17 cellular contexts compared by ENCODE assay signal in the genomic region with DNA sequence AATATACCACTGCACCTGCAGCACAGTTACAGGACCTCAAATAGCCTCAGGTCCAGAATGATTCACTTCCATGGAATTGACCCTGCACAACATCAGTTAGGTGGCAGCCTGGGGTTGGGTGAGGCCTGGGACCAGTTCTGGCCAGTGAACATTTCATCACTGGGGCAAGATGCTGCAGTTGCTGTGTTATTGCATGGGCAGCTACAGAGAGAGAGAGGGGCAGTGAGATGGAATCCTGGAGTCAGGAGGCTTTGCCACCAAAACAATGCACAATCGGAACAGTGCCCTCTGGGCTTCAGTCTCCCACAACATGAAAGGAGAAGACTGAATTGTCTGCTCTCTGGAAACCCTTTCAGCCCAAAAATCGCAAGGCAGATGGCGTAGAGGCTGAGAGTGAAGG. TPM values are rescaled to one million over a fixed set of nuclear protein-coding genes. Genes with fewer than 3 reads are reported as not detected.
DNase-seq lines count a peak whose midpoint lies in the region; ATAC-seq and TF ChIP-seq lines count a peak whose summit lies in the region.
"Had no signal": no experiment of that assay in that cellular context is flagged by ENCODE, and none has a peak within 500 bp of the region (broad histone marks: within the 10 kb centered on the region; RNA-seq: fewer than 3 reads in every experiment).

No MANE protein-coding gene starts in this region.

- H3K27ac ChIP-seq in cingulate gyrus (ENCODE audit: low read depth, low read length), result peak overlapping the region; percentile 51
- H3K27ac ChIP-seq: gastroesophageal sphincter, parathyroid adenoma, SJCRH30, spleen, suprapubic skin had no signal

- in situ Hi-C loops in HAP-1 (cut with MboI; ENCODE audit: low sequenced_read_pairs), result no loop called here

- no peaks in the 10 kb centered on the region for H3K27me3 ChIP-seq in HAP-1 (ENCODE audit: low read depth)
- H3K27me3 ChIP-seq: gastroesophageal sphincter, SJCRH30, spleen, suprapubic skin had no signal

- H3K36me3 ChIP-seq in HAP-1 (replicated peaks), result no peaks in the 10 kb centered on the region
- H3K36me3 ChIP-seq: gastroesophageal sphincter, SJCRH30, spleen, suprapubic skin had no signal

- DNase-seq in AG10803 (ENCODE audit: low read depth), result peak; percentile 40
- peak; percentile 93 for DNase-seq in M059J (ENCODE audit: low read depth)
- DNase-seq in medulla oblongata (ENCODE audit: extremely low spot score), result peak; percentile 77
- no peak for DNase-seq in HAP-1 (ENCODE audit: low spot score in 2 of 2)
- no peak for DNase-seq in activated CD4-positive, alpha-beta T cell treated with anti-CD3 and anti-CD28 coated beads, Interleukin-2, amount 50 U/mL, for 48 hours
- DNase-seq: activated CD4-positive, alpha-beta T cell treated with anti-CD3 and anti-CD28 coated beads, Interleukin-2, amount 10 ng/mL, durations not matched to agents 7 days and 5 days; activated naive CD8-positive, alpha-beta T cell treated with anti-CD3 and anti-CD28 coated beads for 36 hours; activated T-cell treated with anti-CD3 and anti-CD28 coated beads, Interleukin-2, amount 50 U/mL, for 24 hours; effector memory CD8-positive, alpha-beta T cell; SJCRH30; spleen had no signal

- H3K9me3 ChIP-seq in HAP-1, result no peaks in the 10 kb centered on the region
- H3K9me3 ChIP-seq: gastroesophageal sphincter, SJCRH30, spleen, suprapubic skin had no signal

- no peak overlapping the region for H3K4me3 ChIP-seq in AG10803 (ENCODE audit: low read length)
- H3K4me3 ChIP-seq in HAP-1, result no peak overlapping the region
- H3K4me3 ChIP-seq: gastroesophageal sphincter, SJCRH30, spleen, suprapubic skin had no signal

- H3K4me1 ChIP-seq in HAP-1, result no peaks in the 10 kb centered on the region
- H3K4me1 ChIP-seq: gastroesophageal sphincter, parathyroid adenoma, SJCRH30, spleen had no signal

- ATAC-seq in HG02588 (IDR thresholded peaks at IDR 0.05; ENCODE audit: unreplicated experiment) (no peak), HG02852 (IDR thresholded peaks at IDR 0.05; ENCODE audit: unreplicated experiment) (no peak)
- ATAC-seq: effector memory CD8-positive, alpha-beta T cell; gastroesophageal sphincter had no signal

- no peak; the same call in 1 of the 2 replicates for TF ChIP-seq CTCF in AG10803 (conservative IDR thresholded peaks at IDR 0.05; ENCODE audit: low read length)

RNA-seq across cellular contexts. Expression of gene SH3TC2, which starts 51.8 kb away (rescaled TPM):
- 2.4 and 7.2 TPM in 2 replicates for total RNA-seq in M059J (2014; rRNA removed; shearing (Covaris generic))
- total RNA-seq: activated CD4-positive, alpha-beta T cell treated with anti-CD3 and anti-CD28 coated beads, Interleukin-2, amount 10 ng/mL, durations not matched to agents 7 days and 5 days; activated naive CD8-positive, alpha-beta T cell treated with anti-CD3 and anti-CD28 coated beads for 36 hours had no signal

Comparison
In these comparisons a context has a peak if more than half of its experiments do, and no peak if none do; other contexts are left out.
1. DNase-seq: peak in AG10803 (single experiment), M059J (single experiment) and medulla oblongata (single experiment); none in HAP-1 (0 of 2) and activated CD4-positive, alpha-beta T cell treated with anti-CD3 and anti-CD28 coated beads, Interleukin-2, amount 50 U/mL, for 48 hours (0 of 2).